8 cellular contexts compared by ENCODE assay signal in the genomic region with DNA sequence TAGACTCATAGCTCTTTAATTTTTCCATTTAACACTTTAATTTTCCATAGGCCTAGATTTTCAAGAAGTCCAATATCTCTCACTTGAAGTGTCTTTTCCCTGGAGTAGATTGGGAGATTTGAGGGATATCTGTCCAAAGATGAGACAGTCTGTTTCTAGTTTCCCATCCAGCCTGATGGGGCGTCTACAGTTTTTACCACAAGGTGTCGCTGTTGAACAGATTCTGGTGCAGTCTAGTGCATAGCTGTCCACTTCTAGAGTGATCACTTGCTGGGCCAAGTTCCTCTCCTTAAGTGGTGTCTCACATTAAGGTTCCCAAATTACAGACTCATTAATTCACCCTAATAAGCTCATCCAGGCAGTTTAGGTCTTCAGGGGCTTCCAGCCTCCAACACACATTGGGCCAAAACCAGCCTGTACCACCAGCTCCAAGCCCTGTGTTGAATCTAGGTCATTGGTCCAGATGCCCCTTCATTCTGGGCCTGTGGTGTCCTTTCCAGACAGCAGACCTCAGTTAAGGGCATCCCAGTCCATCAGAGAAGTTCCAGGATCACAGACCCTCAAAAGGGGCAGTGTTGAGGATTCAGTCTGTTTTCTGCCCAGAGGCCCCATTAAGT.
DNase-seq lines count a peak whose midpoint lies in the region; ATAC-seq lines count a peak whose summit lies in the region.

No MANE protein-coding gene starts in this region.

- no peak for ATAC-seq in HG03280 (IDR thresholded peaks at IDR 0.05; ENCODE audit: unreplicated experiment)
- no peak for ATAC-seq in HG03108 (IDR thresholded peaks at IDR 0.05; ENCODE audit: unreplicated experiment)

- DNase-seq in NCI-H2196 (lab: John Stamatoyannopoulos, UW; ENCODE audit: unreplicated experiment) (peak; percentile 0), NCI-H2196 treated with DMSO at 0.1 percent for 48 hours (lab: John Stamatoyannopoulos, UW; ENCODE audit: unreplicated experiment) (no peak), NOMO-1 treated with DMSO at 0.1 percent for 48 hours (lab: John Stamatoyannopoulos, UW; ENCODE audit: unreplicated experiment) (peak; percentile 20), kidney tubule cell (ENCODE audit: low spot score) (peak; percentile 43), cortex of kidney (lab: John Stamatoyannopoulos, UW) (no peak)
- peak; percentile 28 for DNase-seq in activated effector memory CD4-positive, alpha-beta T cell treated with Interleukin-2 at 50 U/mL for 16 hours

Comparison
In these comparisons a context has a peak if more than half of its experiments do, and no peak if none do; other contexts are left out.
1. DNase-seq: peak in NCI-H2196 (single experiment), NOMO-1 treated with DMSO at 0.1 percent for 48 hours (single experiment), activated effector memory CD4-positive, alpha-beta T cell treated with Interleukin-2 at 50 U/mL for 16 hours (single experiment) and kidney tubule cell (single experiment); none in NCI-H2196 treated with DMSO at 0.1 percent for 48 hours (single experiment) and cortex of kidney (single experiment).